In genomic region chr21:9246010-9246409, GRCh38 we compare ENCODE assay signal across 7 cellular contexts.
DNase-seq lines count a peak whose midpoint lies in the region; ATAC-seq, FAIRE-seq and TF ChIP-seq lines count a peak whose summit lies in the region.
"Not testable (repeated sequence)": the region's sequence is repeated elsewhere in the genome, so short reads cannot be mapped to it uniquely, and the experiment has no call there.

No MANE protein-coding gene starts in this region.

- DNase-seq in K562 (ENCODE audit: extremely low read depth in 1 of 4, low spot score in 3 of 4); omental fat pad (ENCODE audit: low spot score): not testable (repeated sequence)

- H3K4me2 ChIP-seq in K562 (ENCODE audit: insufficient read depth, low read length): not testable (repeated sequence)

- not testable (repeated sequence) for H2AFZ ChIP-seq in K562 (ENCODE audit: low read depth, low read length)

- FAIRE-seq in K562 (lab: Jason Lieb, UNC): not testable (repeated sequence)

- H3K36me3 ChIP-seq in K562 (ENCODE audit: control insufficient read depth, insufficient read depth, low read length): not testable (repeated sequence)

- ATAC-seq in GM18873 (IDR thresholded peaks at IDR 0.05; ENCODE audit: low FRiP score, unreplicated experiment): peak; percentile 26
- ATAC-seq in GM21723 (IDR thresholded peaks at IDR 0.05; ENCODE audit: unreplicated experiment): peak; percentile 16
- peak; percentile 23 for ATAC-seq in HG02885 (IDR thresholded peaks at IDR 0.05; ENCODE audit: poor library complexity, unreplicated experiment)
- peak; percentile 31 for ATAC-seq in HG03439 (IDR thresholded peaks at IDR 0.05; ENCODE audit: unreplicated experiment)
- ATAC-seq in K562: peak; percentile 45
- ATAC-seq in omental fat pad (ENCODE audit: low FRiP score): peak; percentile 19

- in situ Hi-C loops in K562 (cut with MboI): not testable (repeated sequence)

- H3K4me3 ChIP-seq in K562: not testable (repeated sequence)
- H3K4me3 ChIP-seq in iPS-18c (ENCODE audit: insufficient read depth, low read depth, low read length): peak overlapping the region; percentile 24; the same call in 1 of the 2 replicates

- not testable (repeated sequence) for H3K79me2 ChIP-seq in K562 (ENCODE audit: control insufficient read depth, insufficient read depth, low read length)

- not testable (repeated sequence) for TF ChIP-seq POLR2A in K562 (conservative IDR thresholded peaks at IDR 0.05)

- H3K9me3 ChIP-seq in K562 (replicated peaks; ENCODE audit: control insufficient read depth, insufficient read depth, low read depth, low read length): not testable (repeated sequence)
- H3K9me3 ChIP-seq in iPS-18c (ENCODE audit: control insufficient read depth, insufficient read depth, low read length): peaks cover 22% of the 10 kb centered on the region

- not testable (repeated sequence) for H3K9me1 ChIP-seq in K562 (ENCODE audit: control insufficient read depth, insufficient read depth, low read length)

- H3K9ac ChIP-seq in K562 (ENCODE audit: insufficient read depth in 1 of 2, low read depth in 2 of 2, low read length in 2 of 2): not testable (repeated sequence)

- TF ChIP-seq CTCF in K562 (IDR thresholded peaks at IDR 0.05 in 2 of 3, conservative IDR thresholded peaks at IDR 0.05 in 1 of 3; ENCODE audit: insufficient read depth in 2 of 3, low read depth in 1 of 3, low read length in 3 of 3); omental fat pad (IDR thresholded peaks at IDR 0.05): not testable (repeated sequence)

- intact Hi-C loops in K562 (cut with micrococcal nuclease): not testable (repeated sequence)

- H3K27me3 ChIP-seq in K562 (ENCODE audit: control insufficient read depth in 2 of 2, insufficient read depth in 2 of 2, low read length in 2 of 2): not testable (repeated sequence)

- not testable (repeated sequence) for H3K27ac ChIP-seq in K562 (ENCODE audit: extremely low read depth, low read depth, low read length)

- not testable (repeated sequence) for BruUV-seq in K562 (replicated peaks; lab: Mats Ljungman, UMichigan)

- POLR2A ChIA-PET in K562 (lab: Yijun Ruan, JAX): not testable (repeated sequence)

- H4K20me1 ChIP-seq in K562 (replicated peaks; ENCODE audit: control insufficient read depth, insufficient read depth, low read length): not testable (repeated sequence)

- CTCF ChIA-PET in K562 (lab: Yijun Ruan, JAX; ENCODE audit: low intra/inter-chr PET ratio): not testable (repeated sequence)

- WGBS in K562 (ENCODE audit: insufficient coverage, low coverage, missing lambda C conversion rate): 0% methylated on average over 2 of the region's 2 CpGs

- H3K4me1 ChIP-seq in K562 (replicated peaks in 1 of 2; ENCODE audit: control insufficient read depth in 2 of 2, insufficient read depth in 2 of 2, low read length in 2 of 2): not testable (repeated sequence)

- TF ChIP-seq EP300 in K562 (IDR thresholded peaks at IDR 0.05; ENCODE audit: low read length): not testable (repeated sequence)

- TF ChIP-seq RAD21 in K562 (CRISPR knock-in tag; conservative IDR thresholded peaks at IDR 0.05 in 1 of 2, IDR thresholded peaks at IDR 0.05 in 1 of 2): not testable (repeated sequence)
